In the genomic region with DNA sequence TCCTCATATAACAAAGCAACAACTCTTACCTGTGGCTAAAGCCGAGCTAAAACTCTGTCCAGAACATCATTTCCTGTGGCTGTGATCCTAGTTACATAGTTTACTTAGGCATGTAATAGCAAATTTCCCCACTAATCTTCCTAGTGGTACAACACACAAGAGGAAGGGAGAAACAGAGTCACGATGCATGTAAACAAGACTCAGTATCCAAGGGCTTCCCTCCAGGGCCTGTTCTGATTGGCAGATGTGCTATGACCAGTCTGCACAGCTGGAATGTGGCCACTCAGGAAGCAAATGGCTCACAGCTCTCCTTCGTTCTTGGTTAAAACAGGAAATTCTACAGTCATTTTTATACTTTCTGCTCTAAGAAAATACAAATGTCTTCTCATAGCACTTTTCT, we compare ENCODE assay signal across 9 cellular contexts. TPM values are rescaled to one million over a fixed set of nuclear protein-coding genes. Genes with fewer than 3 reads are reported as not detected.
A peak's percentile ranks its signal among the peaks of the same experiment; 100 is the strongest.
DNase-seq lines count a peak whose midpoint lies in the region; ATAC-seq, FAIRE-seq and TF ChIP-seq lines count a peak whose summit lies in the region.
"Had no signal": no experiment of that assay in that cellular context is flagged by ENCODE, and none has a peak within 500 bp of the region (broad histone marks: within the 10 kb centered on the region; RNA-seq: fewer than 3 reads in every experiment).

No MANE protein-coding gene starts in this region.

- H3K36me3 ChIP-seq in upper lobe of left lung (no peaks in the 10 kb centered on the region), WERI-Rb-1 (peaks cover 4% of the 10 kb centered on the region; the same call in 1 of the 2 replicates)

- H3K9me3 ChIP-seq in upper lobe of left lung, result no peaks in the 10 kb centered on the region
- H3K9me3 ChIP-seq in WERI-Rb-1 (ENCODE audit: severe bottlenecking), result no peaks in the 10 kb centered on the region

- H3K27ac ChIP-seq in upper lobe of left lung (peak overlapping the region; percentile 61 to 73 (median 70)), WERI-Rb-1 (no peak overlapping the region)

- DNase-seq in RCC 7860 (ENCODE audit: low spot score), result peak; percentile 60
- DNase-seq in fibroblast of gingiva (ENCODE audit: low read depth), result peak; percentile 93
- peak; percentile 48 for DNase-seq in middle frontal gyrus (ENCODE audit: extremely low spot score, low spot score)
- DNase-seq in upper lobe of left lung, result peak in 1 of 2 donors; percentile 31
- DNase-seq in CD1c-positive myeloid dendritic cell (ENCODE audit: extremely low spot score), result no peak
- DNase-seq in WERI-Rb-1, result no peak
- DNase-seq in GM12892 (ENCODE audit: insufficient read length), result no peak

- FAIRE-seq in RCC 7860 (lab: Jason Lieb, UNC), result no peak
- FAIRE-seq in GM12892 (lab: Jason Lieb, UNC), result no peak

- ATAC-seq in upper lobe of left lung (ENCODE audit: low FRiP score in 2 of 2) (peak; percentile 71 to 87), HG02588 (IDR thresholded peaks at IDR 0.05; ENCODE audit: unreplicated experiment) (no peak)

- no peak for TF ChIP-seq POLR2A in upper lobe of left lung (IDR thresholded peaks at IDR 0.05)
- TF ChIP-seq POLR2A in GM12892 (IDR thresholded peaks at IDR 0.05; ENCODE audit: low read depth, low read length), result no peak

- no peaks in the 10 kb centered on the region for H3K27me3 ChIP-seq in upper lobe of left lung
- H3K27me3 ChIP-seq in WERI-Rb-1 (ENCODE audit: insufficient read depth, low read depth, severe bottlenecking), result no peaks in the 10 kb centered on the region

- TF ChIP-seq CTCF in upper lobe of left lung (IDR thresholded peaks at IDR 0.05) (no peak), WERI-Rb-1 (IDR thresholded peaks at IDR 0.05; ENCODE audit: low read depth, low read length) (no peak)

- peaks cover 0 to 16% (median 3%) of the 10 kb centered on the region in 4 donors for H3K4me1 ChIP-seq in upper lobe of left lung

- 16 to 20% methylated on average over 3 of the region's 3 CpGs for WGBS in upper lobe of left lung, 2 donors

- TF ChIP-seq EP300 in upper lobe of left lung (IDR thresholded peaks at IDR 0.05), result no peak

- H3K4me3 ChIP-seq in upper lobe of left lung (peak overlapping the region in 3 of 4 donors; percentile 26 to 36 (median 29)), WERI-Rb-1 (ENCODE audit: low read depth, low read length) (no peak overlapping the region)

RNA-seq across cellular contexts. Expression of a gene that starts 49.2 kb away (rescaled TPM):
- total RNA-seq in upper lobe of left lung, result not detected
- polyA plus RNA-seq in GM12892 (2012; ENCODE audit: missing spikeins), result not detected
- polyA plus RNA-seq: neural cell had no signal

Comparison
In these comparisons a context has a peak if more than half of its experiments do, and no peak if none do; other contexts are left out.
1. DNase-seq: peak in RCC 7860 (single experiment), fibroblast of gingiva (single experiment) and middle frontal gyrus (single experiment); none in CD1c-positive myeloid dendritic cell (single experiment), WERI-Rb-1 (single experiment) and GM12892 (single experiment).